12 cellular contexts compared by ENCODE assay signal in genomic region chr5:757346-757930, GRCh38. TPM values are rescaled to one million over a fixed set of nuclear protein-coding genes. Genes with fewer than 3 reads are reported as not detected.
DNase-seq lines count a peak whose midpoint lies in the region; ATAC-seq and TF ChIP-seq lines count a peak whose summit lies in the region.
"Had no signal": no experiment of that assay in that cellular context is flagged by ENCODE, and none has a peak within 500 bp of the region (broad histone marks: within the 10 kb centered on the region; RNA-seq: fewer than 3 reads in every experiment).

No MANE protein-coding gene starts in this region.

- TF ChIP-seq RAD21 in IMR-90 (IDR thresholded peaks at IDR 0.05; ENCODE audit: low read length) = no peak

- H3K9me3 ChIP-seq in CD4-positive, alpha-beta memory T cell (ENCODE audit: control insufficient read depth in 1 of 2, low read length in 2 of 2) = no peaks in the 10 kb centered on the region
- H3K9me3 ChIP-seq in IMR-90 (ENCODE audit: control insufficient read depth, insufficient read depth, low read length) (no peaks in the 10 kb centered on the region), heart left ventricle (no peaks in the 10 kb centered on the region), WERI-Rb-1 (ENCODE audit: severe bottlenecking) (peaks cover 2% of the 10 kb centered on the region)
- H3K9me3 ChIP-seq: esophagus squamous epithelium had no signal

- no peaks in the 10 kb centered on the region for H3K36me3 ChIP-seq in CD4-positive, alpha-beta memory T cell (ENCODE audit: insufficient read depth, low read length)
- H3K36me3 ChIP-seq in IMR-90 (ENCODE audit: control insufficient read depth, insufficient read depth, low read length) (no peaks in the 10 kb centered on the region), heart left ventricle (peaks cover 0 to 7% (median 0%) of the 10 kb centered on the region in 9 donors), WERI-Rb-1 (no peaks in the 10 kb centered on the region)
- H3K36me3 ChIP-seq: esophagus squamous epithelium had no signal

- H3K4ac ChIP-seq in IMR-90 (ENCODE audit: low read depth, low read length) = no peak overlapping the region

- 62% methylated on average over 15 of the region's 15 CpGs; no CpG with 5 or more reads in 1 of the 2 experiments for WGBS in IMR-90 (ENCODE audit: extremely low coverage in 2 of 2, insufficient read length in 1 of 2), 2 experiments
- 55 to 64% (median 59%) methylated on average over 15 of the region's 15 CpGs for WGBS in heart left ventricle, 4 donors

- intact Hi-C loops in CD4-positive, alpha-beta memory T cell (cut with micrococcal nuclease) = no loop called here
- intact Hi-C loops in IMR-90 (cut with micrococcal nuclease) = no loop called here
- intact Hi-C loops in heart left ventricle (cut with DNase I) = loop anchor here in 4 of 10 donors (5.0 to 10.0 kb wide), 3 partner anchors 85 to 90 kb away; no protein-coding TSS in a partner anchor

- TF ChIP-seq POLR2A in IMR-90 (IDR thresholded peaks at IDR 0.05; ENCODE audit: low read depth, low read length) = no peak
- no peak for TF ChIP-seq POLR2A in heart left ventricle (IDR thresholded peaks at IDR 0.05)

- H3K9me1 ChIP-seq in IMR-90 (ENCODE audit: insufficient read depth, low read length) = no peaks in the 10 kb centered on the region; the same call in 1 of the 2 replicates

- H2BK15ac ChIP-seq in IMR-90 (ENCODE audit: low read depth, low read length) = no peak overlapping the region

- H4K20me1 ChIP-seq in IMR-90 (ENCODE audit: insufficient read depth, low read length) = no peaks in the 10 kb centered on the region

- CTCF ChIA-PET in CD4-positive, alpha-beta memory T cell (lab: Charles Lee; ENCODE audit: partially characterized antibody) = interaction anchor here (0.8 to 2.1 kb wide), 3 partner anchors 86 to 383 kb away, joined by 3 to 5 read pairs (median 3); no protein-coding TSS in a partner anchor
- CTCF ChIA-PET in IMR-90 (lab: Yijun Ruan, JAX) (interaction anchor here (1.2 kb wide), 1 partner anchor 311 kb away, joined by 3 read pairs; no protein-coding TSS in a partner anchor), HEK293T (lab: Yijun Ruan, JAX) (interaction anchor here (1.5 kb wide), 1 partner anchor 410 kb away, joined by 4 read pairs; no protein-coding TSS in a partner anchor)

- H3K27me3 Mint-ChIP-seq in CD4-positive, alpha-beta memory T cell = no peaks in the 10 kb centered on the region
- peaks cover 8% of the 10 kb centered on the region for H3K27me3 Mint-ChIP-seq in osteocyte (ENCODE audit: unreplicated experiment)

- H3K9ac ChIP-seq in IMR-90 (ENCODE audit: low read depth, low read length) = no peak overlapping the region
- H3K9ac ChIP-seq: KMS-11 had no signal

- peak overlapping the region; percentile 65 for H3K27ac ChIP-seq in CD4-positive, alpha-beta memory T cell (ENCODE audit: low read depth, low read length)
- H3K27ac ChIP-seq in IMR-90 (ENCODE audit: insufficient read depth, low read length) = no peak overlapping the region
- peak overlapping the region in 11 of 12 donors; percentile 65 to 95 (median 82) for H3K27ac ChIP-seq in heart left ventricle
- no peak overlapping the region for H3K27ac ChIP-seq in WERI-Rb-1
- H3K27ac ChIP-seq: KMS-11 had no signal

- BruUV-seq in IMR-90 (replicated peaks; lab: Mats Ljungman, UMichigan) = no TSS peak

- H3K4me3 ChIP-seq in CD4-positive, alpha-beta memory T cell (ENCODE audit: low read length in 2 of 2) = no peak overlapping the region
- H3K4me3 ChIP-seq in IMR-90 (ENCODE audit: insufficient read depth, low read depth, low read length) (no peak overlapping the region), heart left ventricle (peak overlapping the region in 1 of 12 donors; percentile 0), WERI-Rb-1 (ENCODE audit: low read depth, low read length) (no peak overlapping the region)
- H3K4me3 ChIP-seq: esophagus squamous epithelium had no signal

- H2BK20ac ChIP-seq in IMR-90 (ENCODE audit: low read depth, low read length) = no peak overlapping the region

- no peak overlapping the region for H3K18ac ChIP-seq in IMR-90 (ENCODE audit: low read depth, low read length)

- H3K27me3 ChIP-seq in CD4-positive, alpha-beta memory T cell (ENCODE audit: insufficient read depth, low read length) = no peaks in the 10 kb centered on the region
- H3K27me3 ChIP-seq in IMR-90 (ENCODE audit: control insufficient read depth, insufficient read depth, low read length) = peaks cover 36% of the 10 kb centered on the region
- no peaks in the 10 kb centered on the region for H3K27me3 ChIP-seq in heart left ventricle
- no peaks in the 10 kb centered on the region for H3K27me3 ChIP-seq in WERI-Rb-1 (ENCODE audit: insufficient read depth, low read depth, severe bottlenecking)
- H3K27me3 ChIP-seq: esophagus squamous epithelium had no signal

- H3K23ac ChIP-seq in IMR-90 (ENCODE audit: low read depth, low read length) = no peak overlapping the region

- H3K4me2 ChIP-seq in IMR-90 (ENCODE audit: low read depth, low read length) = no peak overlapping the region
- H3K4me2 ChIP-seq: KMS-11 had no signal

- peak overlapping the region; percentile 33 for H2AK9ac ChIP-seq in IMR-90 (replicated peaks; ENCODE audit: low read depth, low read length, poor library complexity)

- no peak for TF ChIP-seq CTCF in IMR-90 (conservative IDR thresholded peaks at IDR 0.05; ENCODE audit: low read depth, low read length)
- no peak for TF ChIP-seq CTCF in heart left ventricle (IDR thresholded peaks at IDR 0.05)
- TF ChIP-seq CTCF in osteocyte (IDR thresholded peaks at IDR 0.05) = no peak
- no peak for TF ChIP-seq CTCF in WERI-Rb-1 (IDR thresholded peaks at IDR 0.05; ENCODE audit: low read depth, low read length)

- H2BK120ac ChIP-seq in IMR-90 (ENCODE audit: low read depth, low read length) = no peak overlapping the region

- H2AK5ac ChIP-seq in IMR-90 (ENCODE audit: low read depth, low read length) = no peak overlapping the region

- peaks cover 0 to 4% of the 10 kb centered on the region in 2 donors for H3K36me3 Mint-ChIP-seq in CD4-positive, alpha-beta memory T cell
- no peaks in the 10 kb centered on the region for H3K36me3 Mint-ChIP-seq in osteocyte (ENCODE audit: unreplicated experiment)
- H3K36me3 Mint-ChIP-seq: naive B cell had no signal

- H4K5ac ChIP-seq in IMR-90 (ENCODE audit: low read depth, low read length) = no peak overlapping the region

- H3K14ac ChIP-seq in IMR-90 (replicated peaks; ENCODE audit: low read depth, low read length) = no peak overlapping the region

- ATAC-seq in IMR-90 (ENCODE audit: low read depth) (no peak), heart left ventricle (peak in 1 of 4 donors; percentile 0)

- peak overlapping the region; percentile 82 to 97 (median 93) for H3K27ac Mint-ChIP-seq in CD4-positive, alpha-beta memory T cell
- no peak overlapping the region for H3K27ac Mint-ChIP-seq in osteocyte (ENCODE audit: unreplicated experiment)
- H3K27ac Mint-ChIP-seq: naive B cell had no signal

- peaks cover 27% of the 10 kb centered on the region for H3K4me1 ChIP-seq in CD4-positive, alpha-beta memory T cell (ENCODE audit: insufficient read depth, low read length)
- no peaks in the 10 kb centered on the region for H3K4me1 ChIP-seq in IMR-90 (ENCODE audit: control insufficient read depth, insufficient read depth, low read length)
- peaks cover 5 to 60% (median 37%) of the 10 kb centered on the region in 12 donors for H3K4me1 ChIP-seq in heart left ventricle

- no peaks in the 10 kb centered on the region for H3K9me3 Mint-ChIP-seq in CD4-positive, alpha-beta memory T cell
- H3K9me3 Mint-ChIP-seq in osteocyte (ENCODE audit: unreplicated experiment) = no peaks in the 10 kb centered on the region

- H3K4me1 Mint-ChIP-seq in CD4-positive, alpha-beta memory T cell = peaks cover 13 to 42% (median 27%) of the 10 kb centered on the region in 4 donors
- H3K4me1 Mint-ChIP-seq in osteocyte (ENCODE audit: unreplicated experiment) = no peaks in the 10 kb centered on the region

- H2BK5ac ChIP-seq in IMR-90 (ENCODE audit: low read depth, low read length, poor library complexity, severe bottlenecking) = no peak overlapping the region

- peak overlapping the region in 6 of 8 donors; percentile 24 to 70 (median 34) for H3K4me3 Mint-ChIP-seq in CD4-positive, alpha-beta memory T cell
- no peak overlapping the region for H3K4me3 Mint-ChIP-seq in osteocyte (ENCODE audit: unreplicated experiment)
- H3K4me3 Mint-ChIP-seq: naive B cell had no signal

- dilution Hi-C loops in IMR-90 (cut with HindIII; ENCODE audit: low sequenced_read_pairs, unreplicated experiment) = no loop called here

- in situ Hi-C loops in IMR-90 (cut with MboI; ENCODE audit: low sequenced_read_pairs) = no loop called here

- no peak for DNase-seq in CD4-positive, alpha-beta memory T cell
- DNase-seq in IMR-90 = no peak
- peak in 2 of 5 donors; percentile 25 to 61 for DNase-seq in heart left ventricle
- peak; percentile 82 for DNase-seq in osteocyte (ENCODE audit: extremely low spot score, unreplicated experiment)
- DNase-seq in nucleus accumbens (lab: John Stamatoyannopoulos, UW) = no peak
- DNase-seq in HEK293T (ENCODE audit: extremely low spot score) = no peak
- no peak for DNase-seq in WERI-Rb-1
- DNase-seq in activated CD4-positive, CD25-positive, alpha-beta regulatory T cell (lab: John Stamatoyannopoulos, UW) = no peak
- DNase-seq: esophagus squamous epithelium, naive B cell, NCI-H2171 treated with DMSO at 0.1 percent for 48 hours had no signal

- H3K79me1 ChIP-seq in IMR-90 (ENCODE audit: low read depth in 1 of 2, low read length in 2 of 2) = no peaks in the 10 kb centered on the region

- H2AFZ ChIP-seq in IMR-90 (replicated peaks; ENCODE audit: low read length, poor library complexity) = peak overlapping the region; percentile 51

- H4K8ac ChIP-seq in IMR-90 (ENCODE audit: low read depth in 2 of 2, low read length in 2 of 2) = no peak overlapping the region

- no peak overlapping the region for H4K91ac ChIP-seq in IMR-90 (ENCODE audit: insufficient read depth, low read depth, low read length)

- H3K56ac ChIP-seq in IMR-90 (ENCODE audit: extremely low read depth, insufficient read depth, low read length) = no peak overlapping the region

- POLR2A ChIA-PET in CD4-positive, alpha-beta memory T cell (lab: Charles Lee; ENCODE audit: partially characterized antibody) = interaction anchor here (0.8 kb wide), 1 partner anchor 135 kb away, joined by 4 read pairs; the partner anchor contains the start of genes BRD9 and TRIP13
- POLR2A ChIA-PET in IMR-90 (lab: Charles Lee; ENCODE audit: unreplicated experiment) (no interaction called here), HEK293T (lab: Yijun Ruan, JAX) (no interaction called here)

TF ChIP-seq in IMR-90, 13 proteins besides CTCF, POLR2A, EP300 and RAD21 (continues in another document):
- TF ChIP-seq FOS (IDR thresholded peaks at IDR 0.05; ENCODE audit: low read depth, low read length) = no peak

TF ChIP-seq in HEK293T, 16 proteins besides CTCF, POLR2A, EP300 and RAD21 (continues in another document):
- TF ChIP-seq FOXM1 (IDR thresholded peaks at IDR 0.05; ENCODE audit: borderline replicate concordance) = no peak

RNA-seq across cellular contexts. Expression of gene ZDHHC11B, which starts 27.1 kb away (rescaled TPM):
- total RNA-seq in CD4-positive, alpha-beta memory T cell = 1 to 10 TPM; 8.0 to 8.1 TPM
- polyA plus RNA-seq in CD4-positive, alpha-beta memory T cell = under 1 TPM in 1 of 2 donors, not detected in 1; 0.75 TPM
- total RNA-seq in IMR-90 (2012; rRNA removed) (not detected in 2 replicates), heart left ventricle (10 to 100 TPM in 5 of 9 donors, 1 to 10 TPM in 4; 5.1 to 26.5 (median 10.2) TPM), osteocyte (not detected in 2 replicates)
- polyA plus RNA-seq in IMR-90 (2012; rRNA removed) (0.12 TPM in 1 of 2 replicates, not detected in the other), heart left ventricle (1 to 10 TPM; 3.0 to 8.8 TPM)
- polyA plus RNA-seq in IMR-90 (2012; cell fraction: cytosol; rRNA removed) = not detected in 2 replicates
- 0.51 and 0.70 TPM in 2 replicates for polyA plus RNA-seq in IMR-90 (2012; cell fraction: nucleus; rRNA removed; ENCODE audit: low replicate concordance)

Comparison
In these comparisons a context has a peak if more than half of its experiments do, and no peak if none do; other contexts are left out.
1. H3K27ac ChIP-seq: peak in CD4-positive, alpha-beta memory T cell (single experiment) and heart left ventricle (11 of 12); none in IMR-90 (single experiment) and WERI-Rb-1 (single experiment).